ENCODE assay signal across 1 cellular context in genomic region chr1:64757213-64757612, GRCh38.
A peak's percentile ranks its signal among the peaks of the same experiment; 100 is the strongest.
TF ChIP-seq lines count a peak whose summit lies in the region.

No MANE protein-coding gene starts in this region.

TF ChIP-seq in K562, 482 proteins besides CTCF, POLR2A, EP300 and RAD21 (continued from another document and continues in another):
- TF ChIP-seq, protein P1, sequence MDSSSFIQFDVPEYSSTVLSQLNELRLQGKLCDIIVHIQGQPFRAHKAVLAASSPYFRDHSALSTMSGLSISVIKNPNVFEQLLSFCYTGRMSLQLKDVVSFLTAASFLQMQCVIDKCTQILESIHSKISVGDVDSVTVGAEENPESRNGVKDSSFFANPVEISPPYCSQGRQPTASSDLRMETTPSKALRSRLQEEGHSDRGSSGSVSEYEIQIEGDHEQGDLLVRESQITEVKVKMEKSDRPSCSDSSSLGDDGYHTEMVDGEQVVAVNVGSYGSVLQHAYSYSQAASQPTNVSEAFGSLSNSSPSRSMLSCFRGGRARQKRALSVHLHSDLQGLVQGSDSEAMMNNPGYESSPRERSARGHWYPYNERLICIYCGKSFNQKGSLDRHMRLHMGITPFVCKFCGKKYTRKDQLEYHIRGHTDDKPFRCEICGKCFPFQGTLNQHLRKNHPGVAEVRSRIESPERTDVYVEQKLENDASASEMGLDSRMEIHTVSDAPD (CRISPR knock-in tag; IDR thresholded peaks at IDR 0.05): no peak
- TF ChIP-seq, protein P2, sequence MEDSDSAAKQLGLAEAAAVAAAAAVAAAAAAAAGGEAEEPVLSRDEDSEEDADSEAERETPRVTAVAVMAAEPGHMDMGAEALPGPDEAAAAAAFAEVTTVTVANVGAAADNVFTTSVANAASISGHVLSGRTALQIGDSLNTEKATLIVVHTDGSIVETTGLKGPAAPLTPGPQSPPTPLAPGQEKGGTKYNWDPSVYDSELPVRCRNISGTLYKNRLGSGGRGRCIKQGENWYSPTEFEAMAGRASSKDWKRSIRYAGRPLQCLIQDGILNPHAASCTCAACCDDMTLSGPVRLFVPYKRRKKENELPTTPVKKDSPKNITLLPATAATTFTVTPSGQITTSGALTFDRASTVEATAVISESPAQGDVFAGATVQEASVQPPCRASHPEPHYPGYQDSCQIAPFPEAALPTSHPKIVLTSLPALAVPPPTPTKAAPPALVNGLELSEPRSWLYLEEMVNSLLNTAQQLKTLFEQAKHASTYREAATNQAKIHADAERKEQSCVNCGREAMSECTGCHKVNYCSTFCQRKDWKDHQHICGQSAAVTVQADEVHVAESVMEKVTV (CRISPR knock-in tag; IDR thresholded peaks at IDR 0.05): no peak
- TF ChIP-seq POU5F1 (IDR thresholded peaks at IDR 0.05; ENCODE audit: borderline replicate concordance, low read depth, low read length, partially characterized antibody): no peak
- no peak for TF ChIP-seq PML (IDR thresholded peaks at IDR 0.05; ENCODE audit: low read length)
- peak; percentile 72 for TF ChIP-seq THRA (IDR thresholded peaks at IDR 0.05)
- peak; percentile 66 for TF ChIP-seq FOSL1 (tag; conservative IDR thresholded peaks at IDR 0.05)
- no peak for TF ChIP-seq EWSR1 (IDR thresholded peaks at IDR 0.05; ENCODE audit: borderline replicate concordance, low read depth, partially characterized antibody)
- TF ChIP-seq MEF2A (IDR thresholded peaks at IDR 0.05; ENCODE audit: control insufficient read depth, low read depth, low read length): peak; percentile 90
- 0 out of 4 replicates have a peak, but pooled peaks of 1 of the 2 experiments have one; percentile 9 for TF ChIP-seq TRIM24 (IDR thresholded peaks at IDR 0.05)
- TF ChIP-seq, protein P3, sequence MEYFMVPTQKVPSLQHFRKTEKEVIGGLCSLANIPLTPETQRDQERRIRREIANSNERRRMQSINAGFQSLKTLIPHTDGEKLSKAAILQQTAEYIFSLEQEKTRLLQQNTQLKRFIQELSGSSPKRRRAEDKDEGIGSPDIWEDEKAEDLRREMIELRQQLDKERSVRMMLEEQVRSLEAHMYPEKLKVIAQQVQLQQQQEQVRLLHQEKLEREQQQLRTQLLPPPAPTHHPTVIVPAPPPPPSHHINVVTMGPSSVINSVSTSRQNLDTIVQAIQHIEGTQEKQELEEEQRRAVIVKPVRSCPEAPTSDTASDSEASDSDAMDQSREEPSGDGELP (CRISPR knock-in tag; IDR thresholded peaks at IDR 0.05; ENCODE audit: borderline replicate concordance): peak; percentile 54; the same call in 1 of the 2 replicates
- TF ChIP-seq ETV1 (tag; conservative IDR thresholded peaks at IDR 0.05; ENCODE audit: low read depth): peak; percentile 87
- TF ChIP-seq ZKSCAN8 (CRISPR knock-in tag; IDR thresholded peaks at IDR 0.05): peak; percentile 56; the same call in 1 of the 2 replicates
- no peak for TF ChIP-seq MTA3 (IDR thresholded peaks at IDR 0.05; ENCODE audit: borderline replicate concordance)
- TF ChIP-seq KHSRP (IDR thresholded peaks at IDR 0.05): no peak
- peak in 1 of 2 experiments; percentile 47; a peak in 2 of 4 replicates for TF ChIP-seq MNT (conservative IDR thresholded peaks at IDR 0.05)
- TF ChIP-seq AFF4 (CRISPR knock-in tag; IDR thresholded peaks at IDR 0.05): no peak
- TF ChIP-seq SMARCA4 (IDR thresholded peaks at IDR 0.05): peak; percentile 58; the same call in 1 of the 2 replicates
- TF ChIP-seq DPF2 (IDR thresholded peaks at IDR 0.05): peak; percentile 70
- 0 out of 2 replicates have a peak, but pooled peaks have one; percentile 4 for TF ChIP-seq HEY1 (CRISPR knock-in tag; IDR thresholded peaks at IDR 0.05; ENCODE audit: borderline replicate concordance)
- peak; percentile 36 for TF ChIP-seq POLR2H (tag; IDR thresholded peaks at IDR 0.05; ENCODE audit: low read depth)
- TF ChIP-seq, protein P4, sequence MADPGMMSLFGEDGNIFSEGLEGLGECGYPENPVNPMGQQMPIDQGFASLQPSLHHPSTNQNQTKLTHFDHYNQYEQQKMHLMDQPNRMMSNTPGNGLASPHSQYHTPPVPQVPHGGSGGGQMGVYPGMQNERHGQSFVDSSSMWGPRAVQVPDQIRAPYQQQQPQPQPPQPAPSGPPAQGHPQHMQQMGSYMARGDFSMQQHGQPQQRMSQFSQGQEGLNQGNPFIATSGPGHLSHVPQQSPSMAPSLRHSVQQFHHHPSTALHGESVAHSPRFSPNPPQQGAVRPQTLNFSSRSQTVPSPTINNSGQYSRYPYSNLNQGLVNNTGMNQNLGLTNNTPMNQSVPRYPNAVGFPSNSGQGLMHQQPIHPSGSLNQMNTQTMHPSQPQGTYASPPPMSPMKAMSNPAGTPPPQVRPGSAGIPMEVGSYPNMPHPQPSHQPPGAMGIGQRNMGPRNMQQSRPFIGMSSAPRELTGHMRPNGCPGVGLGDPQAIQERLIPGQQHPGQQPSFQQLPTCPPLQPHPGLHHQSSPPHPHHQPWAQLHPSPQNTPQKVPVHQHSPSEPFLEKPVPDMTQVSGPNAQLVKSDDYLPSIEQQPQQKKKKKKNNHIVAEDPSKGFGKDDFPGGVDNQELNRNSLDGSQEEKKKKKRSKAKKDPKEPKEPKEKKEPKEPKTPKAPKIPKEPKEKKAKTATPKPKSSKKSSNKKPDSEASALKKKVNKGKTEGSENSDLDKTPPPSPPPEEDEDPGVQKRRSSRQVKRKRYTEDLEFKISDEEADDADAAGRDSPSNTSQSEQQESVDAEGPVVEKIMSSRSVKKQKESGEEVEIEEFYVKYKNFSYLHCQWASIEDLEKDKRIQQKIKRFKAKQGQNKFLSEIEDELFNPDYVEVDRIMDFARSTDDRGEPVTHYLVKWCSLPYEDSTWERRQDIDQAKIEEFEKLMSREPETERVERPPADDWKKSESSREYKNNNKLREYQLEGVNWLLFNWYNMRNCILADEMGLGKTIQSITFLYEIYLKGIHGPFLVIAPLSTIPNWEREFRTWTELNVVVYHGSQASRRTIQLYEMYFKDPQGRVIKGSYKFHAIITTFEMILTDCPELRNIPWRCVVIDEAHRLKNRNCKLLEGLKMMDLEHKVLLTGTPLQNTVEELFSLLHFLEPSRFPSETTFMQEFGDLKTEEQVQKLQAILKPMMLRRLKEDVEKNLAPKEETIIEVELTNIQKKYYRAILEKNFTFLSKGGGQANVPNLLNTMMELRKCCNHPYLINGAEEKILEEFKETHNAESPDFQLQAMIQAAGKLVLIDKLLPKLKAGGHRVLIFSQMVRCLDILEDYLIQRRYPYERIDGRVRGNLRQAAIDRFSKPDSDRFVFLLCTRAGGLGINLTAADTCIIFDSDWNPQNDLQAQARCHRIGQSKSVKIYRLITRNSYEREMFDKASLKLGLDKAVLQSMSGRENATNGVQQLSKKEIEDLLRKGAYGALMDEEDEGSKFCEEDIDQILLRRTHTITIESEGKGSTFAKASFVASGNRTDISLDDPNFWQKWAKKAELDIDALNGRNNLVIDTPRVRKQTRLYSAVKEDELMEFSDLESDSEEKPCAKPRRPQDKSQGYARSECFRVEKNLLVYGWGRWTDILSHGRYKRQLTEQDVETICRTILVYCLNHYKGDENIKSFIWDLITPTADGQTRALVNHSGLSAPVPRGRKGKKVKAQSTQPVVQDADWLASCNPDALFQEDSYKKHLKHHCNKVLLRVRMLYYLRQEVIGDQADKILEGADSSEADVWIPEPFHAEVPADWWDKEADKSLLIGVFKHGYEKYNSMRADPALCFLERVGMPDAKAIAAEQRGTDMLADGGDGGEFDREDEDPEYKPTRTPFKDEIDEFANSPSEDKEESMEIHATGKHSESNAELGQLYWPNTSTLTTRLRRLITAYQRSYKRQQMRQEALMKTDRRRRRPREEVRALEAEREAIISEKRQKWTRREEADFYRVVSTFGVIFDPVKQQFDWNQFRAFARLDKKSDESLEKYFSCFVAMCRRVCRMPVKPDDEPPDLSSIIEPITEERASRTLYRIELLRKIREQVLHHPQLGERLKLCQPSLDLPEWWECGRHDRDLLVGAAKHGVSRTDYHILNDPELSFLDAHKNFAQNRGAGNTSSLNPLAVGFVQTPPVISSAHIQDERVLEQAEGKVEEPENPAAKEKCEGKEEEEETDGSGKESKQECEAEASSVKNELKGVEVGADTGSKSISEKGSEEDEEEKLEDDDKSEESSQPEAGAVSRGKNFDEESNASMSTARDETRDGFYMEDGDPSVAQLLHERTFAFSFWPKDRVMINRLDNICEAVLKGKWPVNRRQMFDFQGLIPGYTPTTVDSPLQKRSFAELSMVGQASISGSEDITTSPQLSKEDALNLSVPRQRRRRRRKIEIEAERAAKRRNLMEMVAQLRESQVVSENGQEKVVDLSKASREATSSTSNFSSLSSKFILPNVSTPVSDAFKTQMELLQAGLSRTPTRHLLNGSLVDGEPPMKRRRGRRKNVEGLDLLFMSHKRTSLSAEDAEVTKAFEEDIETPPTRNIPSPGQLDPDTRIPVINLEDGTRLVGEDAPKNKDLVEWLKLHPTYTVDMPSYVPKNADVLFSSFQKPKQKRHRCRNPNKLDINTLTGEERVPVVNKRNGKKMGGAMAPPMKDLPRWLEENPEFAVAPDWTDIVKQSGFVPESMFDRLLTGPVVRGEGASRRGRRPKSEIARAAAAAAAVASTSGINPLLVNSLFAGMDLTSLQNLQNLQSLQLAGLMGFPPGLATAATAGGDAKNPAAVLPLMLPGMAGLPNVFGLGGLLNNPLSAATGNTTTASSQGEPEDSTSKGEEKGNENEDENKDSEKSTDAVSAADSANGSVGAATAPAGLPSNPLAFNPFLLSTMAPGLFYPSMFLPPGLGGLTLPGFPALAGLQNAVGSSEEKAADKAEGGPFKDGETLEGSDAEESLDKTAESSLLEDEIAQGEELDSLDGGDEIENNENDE (IDR thresholded peaks at IDR 0.05; ENCODE audit: low read depth, low read length): no peak
- TF ChIP-seq GATA2 (CRISPR knock-in tag; IDR thresholded peaks at IDR 0.05): 0 out of 2 replicates have a peak, but pooled peaks have one; percentile 15
- TF ChIP-seq CBFA2T2 (conservative IDR thresholded peaks at IDR 0.05): peak; percentile 39
- TF ChIP-seq, protein P5, sequence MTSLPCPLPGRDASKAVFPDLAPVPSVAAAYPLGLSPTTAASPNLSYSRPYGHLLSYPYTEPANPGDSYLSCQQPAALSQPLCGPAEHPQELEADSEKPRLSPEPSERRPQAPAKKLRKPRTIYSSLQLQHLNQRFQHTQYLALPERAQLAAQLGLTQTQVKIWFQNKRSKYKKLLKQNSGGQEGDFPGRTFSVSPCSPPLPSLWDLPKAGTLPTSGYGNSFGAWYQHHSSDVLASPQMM (CRISPR knock-in tag; IDR thresholded peaks at IDR 0.05): no peak
- TF ChIP-seq HES1 (IDR thresholded peaks at IDR 0.05; ENCODE audit: low read depth): no peak
- TF ChIP-seq SMARCE1 (IDR thresholded peaks at IDR 0.05): 0 out of 2 replicates have a peak, but pooled peaks have one; percentile 22
- peak; percentile 71 for TF ChIP-seq ARID1B (IDR thresholded peaks at IDR 0.05)
- TF ChIP-seq TBL1XR1 (IDR thresholded peaks at IDR 0.05; ENCODE audit: low read length in 2 of 2): peak in 1 of 2 experiments; percentile 92; a peak in 2 of 4 replicates
- peak; percentile 72 for TF ChIP-seq EP400 (IDR thresholded peaks at IDR 0.05)
- TF ChIP-seq SMAD4 (CRISPR knock-in tag; conservative IDR thresholded peaks at IDR 0.05): peak; percentile 38; the same call in 1 of the 2 replicates
- TF ChIP-seq NCOR1 (IDR thresholded peaks at IDR 0.05): peak; percentile 71
- TF ChIP-seq HDAC6 (IDR thresholded peaks at IDR 0.05; ENCODE audit: low read depth, low read length): no peak
- TF ChIP-seq RCOR1 (IDR thresholded peaks at IDR 0.05; ENCODE audit: borderline replicate concordance in 1 of 2, low read depth in 2 of 2, low read length in 2 of 2): peak in 1 of 2 experiments; percentile 65; a peak in 2 of 4 replicates
- TF ChIP-seq SOX6 (IDR thresholded peaks at IDR 0.05): 0 out of 2 replicates have a peak, but pooled peaks have one; percentile 15
